8 cellular contexts compared by ENCODE assay signal in genomic region chr5:72847989-72848473, GRCh38. TPM values are rescaled to one million over a fixed set of nuclear protein-coding genes. Genes with fewer than 3 reads are reported as not detected.
A peak's percentile ranks its signal among the peaks of the same experiment; 100 is the strongest.
DNase-seq lines count a peak whose midpoint lies in the region; ATAC-seq and TF ChIP-seq lines count a peak whose summit lies in the region.

No MANE protein-coding gene starts in this region.

- 0 out of 2 replicates have a peak, but pooled peaks cover 2% of the 10 kb centered on the region for H3F3A ChIP-seq in OCI-LY1 (ENCODE audit: insufficient read depth, low read length)

- H3K79me2 ChIP-seq in OCI-LY1 (ENCODE audit: insufficient read depth, low read length), result peaks cover 47% of the 10 kb centered on the region

- H3K9me3 ChIP-seq in OCI-LY1 (ENCODE audit: low read length), result no peaks in the 10 kb centered on the region
- H3K9me3 ChIP-seq in mononuclear cell (ENCODE audit: low read depth, low read length), result no peaks in the 10 kb centered on the region

- DNase-seq in Caki2 (ENCODE audit: low read depth) (peak; percentile 83), HT1080 (ENCODE audit: low read depth) (peak; percentile 91), activated T-cell treated with anti-CD3 and anti-CD28 coated beads for 24 hours (ENCODE audit: low read depth) (peak; percentile 80), epithelial cell of esophagus (ENCODE audit: low read depth) (peak; percentile 96)
- peak; percentile 70 to 81 for DNase-seq in stimulated activated CD8-positive, alpha-beta memory T cell treated with anti-CD3 and anti-CD28 coated beads, Interleukin-2, amount 100 ng/mL, for 48 hours (ENCODE audit: low read depth in 2 of 2)

- peaks cover 32% of the 10 kb centered on the region for H3K36me3 ChIP-seq in OCI-LY1 (ENCODE audit: insufficient read depth, low read length)

- H3K27me3 ChIP-seq in OCI-LY1 (ENCODE audit: insufficient read depth, low read length) (no peaks in the 10 kb centered on the region), mononuclear cell (ENCODE audit: insufficient read depth, low read length) (no peaks in the 10 kb centered on the region)

- in situ Hi-C loops in Caki2 (cut with HindIII; ENCODE audit: low pct_unique_long_range_greater_than_20kb, low sequenced_read_pairs), result no loop called here

- ATAC-seq in GM21360 (IDR thresholded peaks at IDR 0.05; ENCODE audit: unreplicated experiment), result peak; percentile 63

- peak overlapping the region; percentile 72 for H3K9ac ChIP-seq in OCI-LY1 (ENCODE audit: low read length)

- peak overlapping the region; percentile 81 for H3K27ac ChIP-seq in OCI-LY1 (ENCODE audit: low read depth, low read length, poor library complexity, severe bottlenecking)

- no peaks in the 10 kb centered on the region for H3K9me2 ChIP-seq in OCI-LY1 (ENCODE audit: low read depth, low read length)

- TF ChIP-seq CTCF in OCI-LY1 (IDR thresholded peaks at IDR 0.05; ENCODE audit: low read length), result no peak
- no peak for TF ChIP-seq CTCF in epithelial cell of esophagus (IDR thresholded peaks at IDR 0.05; ENCODE audit: insufficient read depth, low read depth, low read length, missing control alignments)

- H3K4me3 ChIP-seq in OCI-LY1 (ENCODE audit: low read depth, low read length, poor library complexity, severe bottlenecking), result peak overlapping the region; percentile 72
- H3K4me3 ChIP-seq in epithelial cell of esophagus (ENCODE audit: low read length), result peak overlapping the region; percentile 88
- H3K4me3 ChIP-seq in mononuclear cell (ENCODE audit: low read length), result peak overlapping the region; percentile 87

- no peak overlapping the region for H2AFZ ChIP-seq in OCI-LY1 (ENCODE audit: low read length)

- H3K4me2 ChIP-seq in OCI-LY1 (ENCODE audit: low read length), result peak overlapping the region; percentile 59

- H3K4me1 ChIP-seq in OCI-LY1 (ENCODE audit: insufficient read depth, low read length, severe bottlenecking), result peaks cover 48% of the 10 kb centered on the region
- peaks cover 29% of the 10 kb centered on the region for H3K4me1 ChIP-seq in mononuclear cell (ENCODE audit: insufficient read depth, low read length)

- H4K20me1 ChIP-seq in OCI-LY1 (ENCODE audit: insufficient read depth, low read length), result peaks cover 14% of the 10 kb centered on the region

RNA-seq across cellular contexts. Expression of gene TNPO1, which starts 31.6 kb away (rescaled TPM):
- 99.7 and 122 TPM in 2 replicates for total RNA-seq in Caki2 (2014; rRNA removed; shearing (Covaris generic); ENCODE audit: low replicate concordance)
- 167 and 205 TPM in 2 replicates for total RNA-seq in HT1080 (2014; rRNA removed; shearing (Covaris generic))
- polyA plus RNA-seq in HT1080 (2015; cell fraction: cytosol; rRNA removed), result 62.9 and 84.1 TPM in 2 replicates
- 117 and 138 TPM in 2 replicates for polyA plus RNA-seq in HT1080 (2015; cell fraction: nucleus; rRNA removed)
- total RNA-seq in mononuclear cell, result 139 TPM

Comparison
In these comparisons a context has a peak if more than half of its experiments do, and no peak if none do; other contexts are left out.
1. Peak in every context shown above with its lines: DNase-seq, ATAC-seq, H3K4me3 ChIP-seq and H3K27ac ChIP-seq.